ENCODE assay signal across 1 cellular context in the genomic region with DNA sequence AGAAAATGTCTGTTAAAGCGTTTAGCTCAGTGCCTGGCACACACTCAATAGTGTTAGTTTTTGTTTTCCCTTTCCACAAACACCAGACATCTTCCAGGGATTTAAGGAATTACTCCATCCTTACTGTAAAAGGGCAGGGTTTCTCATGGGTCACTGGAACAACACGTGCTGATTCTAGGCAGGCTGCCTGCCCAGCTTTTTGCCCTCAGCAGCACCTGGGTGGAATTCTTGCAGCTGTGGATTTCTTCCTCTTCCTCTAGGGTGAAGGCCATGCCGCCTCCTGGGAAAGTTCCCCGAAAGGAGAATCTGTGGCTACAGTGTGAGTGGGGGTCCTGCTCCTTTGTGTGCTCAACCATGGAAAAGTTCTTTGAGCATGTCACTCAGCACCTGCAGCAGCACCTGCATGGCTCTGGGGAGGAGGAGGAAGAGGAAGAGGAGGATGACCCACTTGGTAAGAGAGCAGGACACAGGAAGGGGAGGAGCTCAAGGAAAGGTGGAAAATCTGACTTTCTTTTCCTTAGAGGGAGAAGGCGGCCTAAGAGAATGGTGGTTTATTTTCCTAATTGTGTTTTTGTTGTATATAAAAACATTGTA.
TF ChIP-seq lines count a peak whose summit lies in the region.

No MANE protein-coding gene starts in this region.

TF ChIP-seq in HCT116, 20 proteins besides CTCF, POLR2A, EP300 and RAD21:
- TF ChIP-seq ZNF274 (IDR thresholded peaks at IDR 0.05; ENCODE audit: low read depth, low read length) (no peak), SP1 (IDR thresholded peaks at IDR 0.05; ENCODE audit: low read depth) (no peak), FOSL1 (IDR thresholded peaks at IDR 0.05; ENCODE audit: low read depth) (no peak), ELF1 (IDR thresholded peaks at IDR 0.05; ENCODE audit: borderline replicate concordance, low read depth) (no peak), YY1 (IDR thresholded peaks at IDR 0.05; ENCODE audit: extremely low read depth, insufficient replicate concordance, low read depth, low read length) (no peak), EZH2phosphoT487 (IDR thresholded peaks at IDR 0.05; ENCODE audit: borderline replicate concordance) (no peak), JUND (IDR thresholded peaks at IDR 0.05) (no peak), CBX3 (IDR thresholded peaks at IDR 0.05; ENCODE audit: low read depth) (no peak), EGR1 (IDR thresholded peaks at IDR 0.05; ENCODE audit: low read depth) (no peak), CEBPB (IDR thresholded peaks at IDR 0.05; ENCODE audit: low read depth) (no peak), ZFX (IDR thresholded peaks at IDR 0.05) (no peak), SRF (IDR thresholded peaks at IDR 0.05; ENCODE audit: low read depth) (no peak), TCF7L2 (IDR thresholded peaks at IDR 0.05; ENCODE audit: borderline replicate concordance, extremely low read depth, insufficient read depth, insufficient read length) (no peak), POLR2AphosphoS5 (IDR thresholded peaks at IDR 0.05; ENCODE audit: low read depth, low read length) (no peak), EZH2 (IDR thresholded peaks at IDR 0.05) (no peak)
- TF ChIP-seq, protein P1, sequence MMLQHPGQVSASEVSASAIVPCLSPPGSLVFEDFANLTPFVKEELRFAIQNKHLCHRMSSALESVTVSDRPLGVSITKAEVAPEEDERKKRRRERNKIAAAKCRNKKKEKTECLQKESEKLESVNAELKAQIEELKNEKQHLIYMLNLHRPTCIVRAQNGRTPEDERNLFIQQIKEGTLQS (IDR thresholded peaks at IDR 0.05) = no peak
- TF ChIP-seq, protein P2, sequence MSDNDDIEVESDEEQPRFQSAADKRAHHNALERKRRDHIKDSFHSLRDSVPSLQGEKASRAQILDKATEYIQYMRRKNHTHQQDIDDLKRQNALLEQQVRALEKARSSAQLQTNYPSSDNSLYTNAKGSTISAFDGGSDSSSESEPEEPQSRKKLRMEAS (IDR thresholded peaks at IDR 0.05) = no peak
TF ChIP-seq in HCT116: peak in this region for 0.
